ENCODE assay signal across 13 cellular contexts in genomic region chr15:78455749-78456148, GRCh38. TPM values are rescaled to one million over a fixed set of nuclear protein-coding genes. Genes with fewer than 3 reads are reported as not detected.
DNase-seq lines count a peak whose midpoint lies in the region; ATAC-seq, FAIRE-seq and TF ChIP-seq lines count a peak whose summit lies in the region.
"Had no signal": no experiment of that assay in that cellular context is flagged by ENCODE, and none has a peak within 500 bp of the region (broad histone marks: within the 10 kb centered on the region; RNA-seq: fewer than 3 reads in every experiment).

No MANE protein-coding gene starts in this region.

- DNase-seq in BE2C (peak; percentile 33), HFFc6 (no peak), astrocyte of the hippocampus (ENCODE audit: low read depth, low spot score) (peak; percentile 4), pancreas (no peak), H9 (no peak), glutamatergic neuron (no peak), ascending aorta (ENCODE audit: low spot score in 2 of 2) (no peak)
- DNase-seq: activated T-cell treated with anti-CD3 and anti-CD28 coated beads, Interleukin-2, amount 50 U/mL, for 72 hours; effector CD4-positive, alpha-beta T cell; NCI-H226; stimulated activated naive CD8-positive, alpha-beta T cell treated with anti-CD3 and anti-CD28 coated beads, Interleukin-15, amount 100 ng/mL, for 72 hours had no signal

- H2AK5ac ChIP-seq in H9 (ENCODE audit: insufficient read length, low read length), result no peak overlapping the region

- peaks cover 13% of the 10 kb centered on the region for H3K79me1 ChIP-seq in H9 (ENCODE audit: insufficient read depth, low read depth, low read length, poor library complexity, severe bottlenecking)

- H2AFZ ChIP-seq in H9 (ENCODE audit: low read length), result no peak overlapping the region

- H3T11ph ChIP-seq in H9 (ENCODE audit: low read length), result no peak overlapping the region

- H2BK120ac ChIP-seq in H9 (ENCODE audit: low read depth, low read length, poor library complexity, severe bottlenecking), result no peak overlapping the region

- H3K27me3 ChIP-seq in BE2C, result no peaks in the 10 kb centered on the region
- H3K27me3 ChIP-seq in pancreas, result no peaks in the 10 kb centered on the region
- no peaks in the 10 kb centered on the region for H3K27me3 ChIP-seq in H9 (ENCODE audit: insufficient read depth, low read length)
- H3K27me3 ChIP-seq in ascending aorta, result no peaks in the 10 kb centered on the region

- H3K36me3 ChIP-seq in BE2C (peaks cover 5% of the 10 kb centered on the region; the same call in 1 of the 2 replicates), pancreas (no peaks in the 10 kb centered on the region), ascending aorta (no peaks in the 10 kb centered on the region)

- H4K5ac ChIP-seq in H9 (ENCODE audit: insufficient read length, low read depth, low read length), result no peak overlapping the region

- H3K27ac ChIP-seq in pancreas, result no peak overlapping the region
- no peak overlapping the region for H3K27ac ChIP-seq in H9 (ENCODE audit: insufficient read length, low read depth, low read length)
- H3K27ac ChIP-seq in ascending aorta, result peak overlapping the region in 1 of 2 donors; percentile 27

- no peak overlapping the region for H3K56ac ChIP-seq in H9 (ENCODE audit: insufficient read length, low read depth, low read length)

- H3K9ac ChIP-seq in H9 (ENCODE audit: extremely low read depth, insufficient read length, low read length), result no peak overlapping the region

- H4K20me1 ChIP-seq in H9 (ENCODE audit: control insufficient read depth, insufficient read depth, insufficient read length), result no peaks in the 10 kb centered on the region

- H2BK15ac ChIP-seq in H9 (ENCODE audit: low read depth, low read length), result no peak overlapping the region

- no peak overlapping the region for H3K4ac ChIP-seq in H9 (ENCODE audit: low read depth, low read length)

- H3K36me3 Mint-ChIP-seq in HFFc6 (ENCODE audit: low read depth), result no peaks in the 10 kb centered on the region; the same call in 1 of the 2 replicates
- H3K36me3 Mint-ChIP-seq in H9 (ENCODE audit: insufficient read depth in 1 of 3, low read depth in 3 of 3), result peaks cover 0 to 4% (median 0%) of the 10 kb centered on the region in 3 experiments; a peak in 1 of 7 replicates
- no peaks in the 10 kb centered on the region for H3K36me3 Mint-ChIP-seq in glutamatergic neuron (ENCODE audit: unreplicated experiment)

- H3K18ac ChIP-seq in H9 (ENCODE audit: insufficient read length, low read depth, low read length), result no peak overlapping the region

- peaks cover 44% of the 10 kb centered on the region for H3K4me1 Mint-ChIP-seq in HFFc6 (ENCODE audit: low read depth)
- peaks cover 24 to 36% of the 10 kb centered on the region in 2 experiments for H3K4me1 Mint-ChIP-seq in H9
- H3K4me1 Mint-ChIP-seq in glutamatergic neuron (ENCODE audit: low read depth, unreplicated experiment), result peaks cover 26% of the 10 kb centered on the region

- TF ChIP-seq CTCF in BE2C (IDR thresholded peaks at IDR 0.05; ENCODE audit: low read depth, low read length) (no peak), HFFc6 (IDR thresholded peaks at IDR 0.05) (no peak), pancreas (IDR thresholded peaks at IDR 0.05) (no peak), H9 (conservative IDR thresholded peaks at IDR 0.05) (no peak), glutamatergic neuron (IDR thresholded peaks at IDR 0.05; ENCODE audit: partially characterized antibody, unreplicated experiment) (no peak), ascending aorta (IDR thresholded peaks at IDR 0.05) (no peak)

- no peak for FAIRE-seq in pancreas (lab: Jason Lieb, UNC)

- no peak overlapping the region for H4K8ac ChIP-seq in H9 (replicated peaks; ENCODE audit: insufficient read length, low read depth, low read length)

- no peak overlapping the region for H3K23ac ChIP-seq in H9 (ENCODE audit: insufficient read length, low read depth, low read length)

- peaks cover 37% of the 10 kb centered on the region; the same call in 1 of the 2 replicates for H3K79me2 ChIP-seq in H9 (ENCODE audit: insufficient read depth, low read length)

- H3K4me3 Mint-ChIP-seq in HFFc6 (no peak overlapping the region), H9 (no peak overlapping the region), glutamatergic neuron (ENCODE audit: unreplicated experiment) (no peak overlapping the region)
- H3K4me3 Mint-ChIP-seq: activated T-cell treated with anti-CD3 and anti-CD28 coated beads, Interleukin-2, amount 50 U/mL, for 72 hours; stimulated activated naive CD8-positive, alpha-beta T cell treated with anti-CD3 and anti-CD28 coated beads, Interleukin-15, amount 100 ng/mL, for 72 hours had no signal

- H3K4me1 ChIP-seq in BE2C (peaks cover 53% of the 10 kb centered on the region), pancreas (peaks cover 17 to 41% (median 40%) of the 10 kb centered on the region in 3 donors), H9 (ENCODE audit: insufficient read depth, low read length) (peaks cover 7% of the 10 kb centered on the region; the same call in 1 of the 2 replicates), ascending aorta (peaks cover 4 to 31% of the 10 kb centered on the region in 2 donors)

- H3K27ac Mint-ChIP-seq in HFFc6 (peak overlapping the region; percentile 27; the same call in 1 of the 2 replicates), H9 (no peak overlapping the region), glutamatergic neuron (ENCODE audit: unreplicated experiment) (no peak overlapping the region)
- H3K27ac Mint-ChIP-seq: activated T-cell treated with anti-CD3 and anti-CD28 coated beads, Interleukin-2, amount 50 U/mL, for 72 hours; stimulated activated naive CD8-positive, alpha-beta T cell treated with anti-CD3 and anti-CD28 coated beads, Interleukin-15, amount 100 ng/mL, for 72 hours had no signal

- H2BK5ac ChIP-seq in H9 (ENCODE audit: insufficient read length, low read length), result no peak overlapping the region

- H3K9me3 Mint-ChIP-seq in HFFc6, result no peaks in the 10 kb centered on the region
- no peaks in the 10 kb centered on the region for H3K9me3 Mint-ChIP-seq in H9
- H3K9me3 Mint-ChIP-seq in glutamatergic neuron (ENCODE audit: unreplicated experiment), result no peaks in the 10 kb centered on the region
- H3K9me3 Mint-ChIP-seq: activated T-cell treated with anti-CD3 and anti-CD28 coated beads, Interleukin-2, amount 50 U/mL, for 72 hours; stimulated activated naive CD8-positive, alpha-beta T cell treated with anti-CD3 and anti-CD28 coated beads, Interleukin-15, amount 100 ng/mL, for 72 hours had no signal

- WGBS in pancreas, 2 donors, result 42 to 47% methylated on average over 3 of the region's 3 CpGs
- WGBS in H9 (ENCODE audit: extremely low coverage, insufficient read length, low lambda C conversion rate), result no CpG with 5 or more reads among the region's 3 CpGs

- intact Hi-C loops in pancreas (cut with DNase I) (no loop called here), ascending aorta (cut with DNase I) (no loop called here)

- no peaks in the 10 kb centered on the region for H3K9me3 ChIP-seq in BE2C
- H3K9me3 ChIP-seq in pancreas, result no peaks in the 10 kb centered on the region
- no peaks in the 10 kb centered on the region for H3K9me3 ChIP-seq in H9 (ENCODE audit: control insufficient read depth, low read depth, low read length)
- no peaks in the 10 kb centered on the region for H3K9me3 ChIP-seq in ascending aorta

- H2BK12ac ChIP-seq in H9 (ENCODE audit: insufficient read length, low read depth, low read length), result no peak overlapping the region

- peaks cover 1% of the 10 kb centered on the region; the same call in 1 of the 2 replicates for H3K27me3 Mint-ChIP-seq in HFFc6 (ENCODE audit: insufficient read depth)
- no peaks in the 10 kb centered on the region for H3K27me3 Mint-ChIP-seq in H9 (ENCODE audit: low read depth)
- peaks cover 2% of the 10 kb centered on the region for H3K27me3 Mint-ChIP-seq in glutamatergic neuron (ENCODE audit: unreplicated experiment)
- H3K27me3 Mint-ChIP-seq: stimulated activated naive CD8-positive, alpha-beta T cell treated with anti-CD3 and anti-CD28 coated beads, Interleukin-15, amount 100 ng/mL, for 72 hours had no signal

- ATAC-seq in pancreas, result peak in 3 of 4 donors; percentile 20 to 26 (median 25)
- no peak for ATAC-seq in HG02759 (IDR thresholded peaks at IDR 0.05; ENCODE audit: unreplicated experiment)
- ATAC-seq: stimulated activated naive CD8-positive, alpha-beta T cell treated with anti-CD3 and anti-CD28 coated beads, Interleukin-15, amount 100 ng/mL, for 72 hours had no signal

- no peak overlapping the region for H2BK20ac ChIP-seq in H9 (ENCODE audit: low read depth, low read length, poor library complexity, severe bottlenecking)

- no peak overlapping the region for H3K14ac ChIP-seq in H9 (ENCODE audit: insufficient read depth, low read length)

- no peaks in the 10 kb centered on the region for H3K23me2 ChIP-seq in H9 (ENCODE audit: insufficient read length, low read depth, low read length, poor library complexity, severe bottlenecking)

- no peak overlapping the region for H4K91ac ChIP-seq in H9 (ENCODE audit: insufficient read length, low read depth, low read length)

- no peak overlapping the region for H3K4me2 ChIP-seq in H9 (ENCODE audit: insufficient read depth, insufficient read length, low read length)

- H3K4me3 ChIP-seq in BE2C (ENCODE audit: low read depth, low read length), result no peak overlapping the region
- no peak overlapping the region for H3K4me3 ChIP-seq in pancreas
- H3K4me3 ChIP-seq in ascending aorta, result no peak overlapping the region
- H3K4me3 ChIP-seq: skin epidermis had no signal

RNA-seq across cellular contexts. Expression of gene IREB2, which starts 17.7 kb away (rescaled TPM):
- 26.8 TPM for polyA plus RNA-seq in BE2C (2012; ENCODE audit: insufficient read depth, insufficient read length, low read depth)
- 10 to 100 TPM; 35.8 to 42.5 (median 38.5) TPM for total RNA-seq in HFFc6 (2021; fragmentation: NEBNext Ultra II Directional; extraction: Animal tissue kit (Norgen Biotek cat#: 25700))
- total RNA-seq in pancreas (10 to 100 TPM; 18.2 to 34.0 (median 22.3) TPM), H9 (2021) (87.6 and 93.3 TPM in 2 replicates), glutamatergic neuron (ENCODE audit: unreplicated experiment) (82.4 TPM), ascending aorta (12.7 TPM)
- polyA plus RNA-seq in pancreas, result 1 to 10 TPM; 5.7 to 7.8 TPM

RNA-seq across cellular contexts. Expression of gene HYKK, which starts 51.6 kb away (rescaled TPM):
- 0.32 TPM for polyA plus RNA-seq in BE2C (2012; ENCODE audit: insufficient read depth, insufficient read length, low read depth)
- 1 to 10 TPM; 3.1 to 5.2 (median 4.1) TPM for total RNA-seq in HFFc6 (2021; fragmentation: NEBNext Ultra II Directional; extraction: Animal tissue kit (Norgen Biotek cat#: 25700))
- total RNA-seq in pancreas (1 to 10 TPM; 2.3 to 5.1 (median 2.8) TPM), H9 (2021) (2.4 and 3.1 TPM in 2 replicates), glutamatergic neuron (ENCODE audit: unreplicated experiment) (2.8 TPM), ascending aorta (9.0 TPM)
- polyA plus RNA-seq in pancreas, result 1 to 10 TPM; 3.2 TPM

Comparison
In these comparisons a context has a peak if more than half of its experiments do, and no peak if none do; other contexts are left out.
1. DNase-seq: peak in BE2C (single experiment) and astrocyte of the hippocampus (single experiment); none in HFFc6 (single experiment), pancreas (0 of 6), H9 (single experiment), glutamatergic neuron (single experiment) and ascending aorta (0 of 2).